In genomic region chr1:46174448-46175231, GRCh38 we compare ENCODE assay signal across 12 cellular contexts. TPM values are rescaled to one million over a fixed set of nuclear protein-coding genes. Genes with fewer than 3 reads are reported as not detected.
DNase-seq lines count a peak whose midpoint lies in the region; ATAC-seq, FAIRE-seq and TF ChIP-seq lines count a peak whose summit lies in the region.
"Had no signal": no experiment of that assay in that cellular context is flagged by ENCODE, and none has a peak within 500 bp of the region (broad histone marks: within the 10 kb centered on the region; RNA-seq: fewer than 3 reads in every experiment).

TSPAN1 (plus strand) TSS chr1:46175087; CDS start chr1:46181108, 6,021 bp downstream.

- no peaks in the 10 kb centered on the region for H4K20me1 ChIP-seq in smooth muscle cell (ENCODE audit: low read depth)

- no peaks in the 10 kb centered on the region for H3K27me3 ChIP-seq in bronchial epithelial cell (ENCODE audit: control insufficient read depth, insufficient read depth, low read length)
- no peaks in the 10 kb centered on the region for H3K27me3 ChIP-seq in smooth muscle cell (ENCODE audit: low read depth)

- H3K9me3 ChIP-seq in kidney (ENCODE audit: control insufficient read depth in 1 of 2, low read length in 2 of 2), result no peaks in the 10 kb centered on the region
- no peaks in the 10 kb centered on the region for H3K9me3 ChIP-seq in smooth muscle cell (replicated peaks; ENCODE audit: low read depth)
- H3K9me3 ChIP-seq: Caco-2 had no signal

- intact Hi-C loops in kidney (cut with DNase I), result no loop called here

- H3K4me2 ChIP-seq in smooth muscle cell, result peak within 1 kb of the TSS; percentile 71

- no peaks in the 10 kb centered on the region for H3F3A ChIP-seq in smooth muscle cell (ENCODE audit: low read depth)

- no peak within 1 kb of the TSS for H3K4me3 ChIP-seq in bronchial epithelial cell (ENCODE audit: low read depth, low read length)
- H3K4me3 ChIP-seq in kidney (ENCODE audit: low read length in 2 of 2), result peak within 1 kb of the TSS in 1 of 2 donors; percentile 6
- H3K4me3 ChIP-seq in smooth muscle cell, result no peak within 1 kb of the TSS

- no peak for ATAC-seq in GM21526 (IDR thresholded peaks at IDR 0.05; ENCODE audit: low FRiP score, unreplicated experiment)
- ATAC-seq in HG03439 (IDR thresholded peaks at IDR 0.05; ENCODE audit: unreplicated experiment), result no peak

- no peaks in the 10 kb centered on the region for H3K79me2 ChIP-seq in smooth muscle cell (ENCODE audit: low read depth)

- DNase-seq in GM03348 (ENCODE audit: low spot score) (peak; percentile 65), bronchial epithelial cell (ENCODE audit: low read depth) (peak; percentile 63), kidney (peak; percentile 73), smooth muscle cell (lab: John Stamatoyannopoulos, UW; ENCODE audit: unreplicated experiment) (no peak), DMS53 treated with DMSO at 0.1 percent for 48 hours (lab: John Stamatoyannopoulos, UW; ENCODE audit: unreplicated experiment) (no peak), NCI-H526 treated with DMSO at 0.1 percent for 48 hours (lab: John Stamatoyannopoulos, UW) (no peak)
- DNase-seq: activated CD4-positive, alpha-beta memory T cell treated with anti-CD3 and anti-CD28 coated beads, Interleukin-2, amount 10 ng/mL, durations not matched to agents 7 days and 5 days; Caco-2; KBM-7 had no signal

- H3K27ac ChIP-seq in kidney (ENCODE audit: low read depth in 2 of 2, low read length in 2 of 2) (peak within 1 kb of the TSS; percentile 82 to 86), smooth muscle cell (ENCODE audit: low read depth) (peak within 1 kb of the TSS; percentile 86)

- no peak for TF ChIP-seq CTCF in bronchial epithelial cell (IDR thresholded peaks at IDR 0.05; ENCODE audit: insufficient read depth, low read length, severe bottlenecking)
- TF ChIP-seq CTCF in kidney (IDR thresholded peaks at IDR 0.05; ENCODE audit: borderline replicate concordance, extremely low read depth, insufficient read depth), result no peak
- TF ChIP-seq CTCF in smooth muscle cell (IDR thresholded peaks at IDR 0.05; ENCODE audit: borderline replicate concordance, insufficient read depth, poor library complexity, severe bottlenecking), result no peak

- FAIRE-seq in bronchial epithelial cell (lab: Jason Lieb, UNC), result no peak
- no peak for FAIRE-seq in kidney (lab: Jason Lieb, UNC)
- FAIRE-seq: colon had no signal

- H3K4me1 ChIP-seq in kidney (ENCODE audit: control insufficient read depth in 1 of 2, insufficient read depth in 1 of 2, low read depth in 1 of 2, low read length in 2 of 2) (peaks cover 23 to 32% of the 10 kb centered on the region in 2 donors), smooth muscle cell (ENCODE audit: low read depth) (peaks cover 13% of the 10 kb centered on the region)

- H3K36me3 ChIP-seq in bronchial epithelial cell (ENCODE audit: control insufficient read depth, insufficient read depth, low read length) (no peaks in the 10 kb centered on the region), kidney (ENCODE audit: control insufficient read depth in 1 of 2, insufficient read depth in 2 of 2, low read length in 2 of 2) (no peaks in the 10 kb centered on the region), smooth muscle cell (ENCODE audit: low read depth) (no peaks in the 10 kb centered on the region)

- H2AFZ ChIP-seq in smooth muscle cell (ENCODE audit: low read depth), result peak within 1 kb of the TSS; percentile 40

- 43% methylated on average over 11 of the region's 11 CpGs for WGBS in smooth muscle cell (ENCODE audit: low lambda C conversion rate)

- H3K9ac ChIP-seq in kidney (ENCODE audit: low read length in 2 of 2), result peak within 1 kb of the TSS in 1 of 2 donors; percentile 71
- H3K9ac ChIP-seq in smooth muscle cell (ENCODE audit: low read depth), result peak within 1 kb of the TSS; percentile 38

RNA-seq across cellular contexts. Expression of gene TSPAN1, which starts in this region (rescaled TPM):
- 42.1 and 49.4 TPM in 2 replicates for total RNA-seq in bronchial epithelial cell
- total RNA-seq in kidney, result 578 TPM
- 518 TPM for polyA plus RNA-seq in kidney (ENCODE audit: insufficient read depth, low read depth, low replicate concordance)
- total RNA-seq in smooth muscle cell, result 1.7 and 10.8 TPM in 2 replicates
- 2.4 and 8.0 TPM in 2 replicates for polyA plus RNA-seq in smooth muscle cell
- total RNA-seq: activated CD4-positive, alpha-beta memory T cell treated with anti-CD3 and anti-CD28 coated beads, Interleukin-2, amount 10 ng/mL, durations not matched to agents 7 days and 5 days had no signal

Comparison
In these comparisons a context has a peak if more than half of its experiments do, and no peak if none do; other contexts are left out.
1. RNA of gene TSPAN1 (polyA plus RNA-seq): 518 TPM in kidney (single experiment); 2.4 to 8.0 TPM in smooth muscle cell; every median in the first group is over 10 times any median in the second.
2. DNase-seq: peak in GM03348 (single experiment), bronchial epithelial cell (single experiment) and kidney (single experiment); none in smooth muscle cell (single experiment), DMS53 treated with DMSO at 0.1 percent for 48 hours (single experiment) and NCI-H526 treated with DMSO at 0.1 percent for 48 hours (single experiment).